Comparison of ENCODE assay signal across 16 cellular contexts in the genomic region with DNA sequence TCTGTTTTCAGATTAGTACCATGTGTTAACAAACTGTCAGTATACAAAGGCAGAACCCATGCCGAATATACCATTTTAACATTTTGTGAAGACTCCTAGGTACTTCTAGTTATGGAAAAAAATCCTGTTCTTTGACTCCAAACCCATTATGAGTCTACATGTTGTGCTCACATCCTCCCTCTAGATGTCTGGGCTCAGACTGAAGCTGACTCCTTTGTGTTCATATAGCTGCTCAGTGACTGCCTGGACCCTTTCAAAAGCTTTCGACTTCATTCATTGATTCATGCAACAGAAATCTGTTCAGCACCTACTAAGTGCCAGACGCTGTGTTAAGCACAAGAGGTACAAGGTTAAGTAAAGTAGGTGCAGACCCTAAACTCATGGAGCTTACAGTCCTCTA.
"Had no signal": no experiment of that assay in that cellular context is flagged by ENCODE, and none has a peak within 500 bp of the region (broad histone marks: within the 10 kb centered on the region; RNA-seq: fewer than 3 reads in every experiment).

No MANE protein-coding gene starts in this region.

- H3K4me1 ChIP-seq: gastrocnemius medialis, left ventricle myocardium inferior, stomach, vagina had no signal

- H3K27ac ChIP-seq: dorsolateral prefrontal cortex, gastrocnemius medialis, left ventricle myocardium inferior, stomach, vagina, WERI-Rb-1 had no signal

- H3K36me3 ChIP-seq: gastrocnemius medialis, left ventricle myocardium inferior, stomach, vagina, WERI-Rb-1 had no signal

- DNase-seq: activated CD4-positive, alpha-beta T cell treated with anti-CD3 and anti-CD28 coated beads for 1 hour; activated CD4-positive, alpha-beta T cell treated with anti-CD3 and anti-CD28 coated beads, Interleukin-2, amount 50 U/mL, for 48 hours; activated T-cell treated with anti-CD3 and anti-CD28 coated beads for 4 hours; gastrocnemius medialis; left ventricle myocardium inferior; mucosa of descending colon; naive B cell; stimulated activated CD4-positive, alpha-beta T cell treated with anti-CD3 and anti-CD28 coated beads, Interleukin-4, amount 100 ng/mL, for 24 hours; stomach; T-helper 2 cell; trophoblast cell; WERI-Rb-1 had no signal

- H3K4me3 ChIP-seq: dorsolateral prefrontal cortex, gastrocnemius medialis, left ventricle myocardium inferior, mucosa of descending colon, stomach, vagina had no signal

- H3K27me3 ChIP-seq: gastrocnemius medialis, vagina had no signal

- ATAC-seq: gastrocnemius medialis; mucosa of descending colon; sciatic nerve; stimulated activated effector memory CD8-positive, alpha-beta T cell treated with anti-CD3 and anti-CD28 coated beads, Interleukin-12 subunit alpha, Interleukin-12 subunit beta, amount 100 ng/mL, for 72 hours had no signal

- H3K9me3 ChIP-seq: gastrocnemius medialis, left ventricle myocardium inferior, mucosa of descending colon, stomach, vagina had no signal
